ENCODE assay signal across 1 cellular context in genomic region chr17:50380369-50381259, GRCh38.
TF ChIP-seq lines count a peak whose summit lies in the region.

No MANE protein-coding gene starts in this region.

TF ChIP-seq in HepG2, 621 proteins besides CTCF, POLR2A, EP300 and RAD21 (continued from another document):
- TF ChIP-seq ZNF687 (CRISPR knock-in tag; IDR thresholded peaks at IDR 0.05) (peak; percentile 15; the same call in 1 of the 2 replicates), ZSCAN25 (CRISPR knock-in tag; IDR thresholded peaks at IDR 0.05) (no peak), NR2F2 (IDR thresholded peaks at IDR 0.05; ENCODE audit: borderline replicate concordance, low read depth) (no peak), SMAD9 (CRISPR knock-in tag; IDR thresholded peaks at IDR 0.05) (no peak), ZNF292 (CRISPR knock-in tag; IDR thresholded peaks at IDR 0.05; ENCODE audit: borderline replicate concordance, low read depth) (no peak), KIAA2018 (CRISPR knock-in tag; IDR thresholded peaks at IDR 0.05; ENCODE audit: borderline replicate concordance) (no peak), ZNF547 (CRISPR knock-in tag; IDR thresholded peaks at IDR 0.05) (no peak), FOXK1 (CRISPR knock-in tag; IDR thresholded peaks at IDR 0.05; ENCODE audit: borderline replicate concordance, low read depth) (no peak)
